Comparison of ENCODE assay signal across 13 cellular contexts in the genomic region with DNA sequence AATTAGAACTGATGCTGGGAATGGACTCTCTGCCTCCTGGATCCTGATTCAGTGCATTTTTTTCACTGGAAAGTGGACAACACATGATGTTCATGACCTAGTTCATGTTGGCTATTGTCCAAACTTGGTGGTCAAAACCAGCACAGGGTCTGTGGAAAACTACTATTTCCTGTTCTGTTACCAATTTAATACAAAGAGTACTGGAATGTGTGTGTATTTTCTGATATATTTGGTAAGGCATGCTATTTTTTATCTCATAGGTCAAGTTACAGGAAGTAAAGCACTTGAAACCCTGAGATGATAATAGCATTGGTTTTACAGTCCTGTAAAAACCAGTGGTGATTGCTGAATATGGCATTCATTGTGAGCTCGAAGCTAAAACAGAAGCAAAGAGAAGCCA.
A peak's percentile ranks its signal among the peaks of the same experiment; 100 is the strongest.
DNase-seq lines count a peak whose midpoint lies in the region; ATAC-seq and TF ChIP-seq lines count a peak whose summit lies in the region.
"Had no signal": no experiment of that assay in that cellular context is flagged by ENCODE, and none has a peak within 500 bp of the region (broad histone marks: within the 10 kb centered on the region; RNA-seq: fewer than 3 reads in every experiment).

No MANE protein-coding gene starts in this region.

- BruUV-seq in IMR-90 (replicated peaks; lab: Mats Ljungman, UMichigan) = no TSS peak

- peaks cover 9% of the 10 kb centered on the region for H3K4me1 ChIP-seq in IMR-90 (ENCODE audit: control insufficient read depth, insufficient read depth, low read length)
- no peaks in the 10 kb centered on the region for H3K4me1 ChIP-seq in mesenchymal stem cell (ENCODE audit: control insufficient read depth, insufficient read depth, low read depth, low read length)
- no peaks in the 10 kb centered on the region for H3K4me1 ChIP-seq in transverse colon
- peaks cover 13% of the 10 kb centered on the region for H3K4me1 ChIP-seq in foreskin keratinocyte
- H3K4me1 ChIP-seq: Caco-2 had no signal

- no peak overlapping the region for H3K56ac ChIP-seq in IMR-90 (ENCODE audit: extremely low read depth, insufficient read depth, low read length)

- CTCF ChIA-PET in IMR-90 (lab: Yijun Ruan, JAX) = interaction anchor here (0.6 kb wide), 1 partner anchor 97 kb away, joined by 3 read pairs; no protein-coding TSS in a partner anchor

- H3K27ac Mint-ChIP-seq in activated T-helper 2 cell treated with anti-CD3 and anti-CD28 coated beads, Interferon-gamma antibody, Interleukin-2, Interleukin-4, amounts not matched to agents 10 μg/mL and 5 μg/mL and 100 μg/mL, durations not matched to agents 14 hours and 24 hours and 36 hours = peak overlapping the region; percentile 14
- H3K27ac Mint-ChIP-seq in glutamatergic neuron (ENCODE audit: unreplicated experiment) = no peak overlapping the region
- no peak overlapping the region for H3K27ac Mint-ChIP-seq in effector memory CD8-positive, alpha-beta T cell

- H2BK12ac ChIP-seq in mesenchymal stem cell (ENCODE audit: low read length in 2 of 2) = no peak overlapping the region

- H3K4ac ChIP-seq in IMR-90 (ENCODE audit: low read depth, low read length) (no peak overlapping the region), mesenchymal stem cell (ENCODE audit: low read depth in 1 of 2, low read length in 2 of 2) (no peak overlapping the region)

- H3K18ac ChIP-seq in IMR-90 (ENCODE audit: low read depth, low read length) = peak overlapping the region; percentile 31; the same call in 1 of the 2 replicates
- H3K18ac ChIP-seq in mesenchymal stem cell (ENCODE audit: low read depth in 1 of 2, low read length in 2 of 2) = no peak overlapping the region

- H2BK120ac ChIP-seq in IMR-90 (ENCODE audit: low read depth, low read length) (no peak overlapping the region), mesenchymal stem cell (ENCODE audit: low read depth, low read length) (no peak overlapping the region)

- peak; percentile 15; the same call in 1 of the 2 replicates for ATAC-seq in IMR-90 (ENCODE audit: low read depth)
- no peak for ATAC-seq in foreskin keratinocyte
- no peak for ATAC-seq in effector memory CD8-positive, alpha-beta T cell (replicated peaks)

- in situ Hi-C loops in IMR-90 (cut with MboI; ENCODE audit: low sequenced_read_pairs) (no loop called here), transverse colon (cut with MboI; ENCODE audit: low pct_ligation_motif_present in 1 of 4, low pct_unique_long_range_greater_than_20kb in 1 of 4, low sequenced_read_pairs in 3 of 4) (no loop called here)

- H3K9ac ChIP-seq in IMR-90 (ENCODE audit: low read depth, low read length) = no peak overlapping the region
- H3K9ac ChIP-seq in mesenchymal stem cell (ENCODE audit: low read length) = peak overlapping the region; percentile 67

- H3K79me1 ChIP-seq in IMR-90 (ENCODE audit: low read depth in 1 of 2, low read length in 2 of 2) (peaks cover 36 to 74% of the 10 kb centered on the region in 2 experiments), mesenchymal stem cell (replicated peaks; ENCODE audit: low read length, poor library complexity, severe bottlenecking) (peaks cover 16% of the 10 kb centered on the region)

- H3K36me3 Mint-ChIP-seq in activated T-helper 2 cell treated with anti-CD3 and anti-CD28 coated beads, Interferon-gamma antibody, Interleukin-2, Interleukin-4, amounts not matched to agents 10 μg/mL and 5 μg/mL and 100 μg/mL, durations not matched to agents 14 hours and 24 hours and 36 hours (ENCODE audit: low read depth) = no peaks in the 10 kb centered on the region
- H3K36me3 Mint-ChIP-seq in glutamatergic neuron (ENCODE audit: unreplicated experiment) = no peaks in the 10 kb centered on the region
- H3K36me3 Mint-ChIP-seq in effector memory CD8-positive, alpha-beta T cell (ENCODE audit: insufficient read depth) = no peaks in the 10 kb centered on the region
- H3K36me3 Mint-ChIP-seq: naive B cell had no signal

- H2BK15ac ChIP-seq in IMR-90 (ENCODE audit: low read depth, low read length) (no peak overlapping the region), mesenchymal stem cell (ENCODE audit: low read depth, poor library complexity, severe bottlenecking) (no peak overlapping the region)

- peaks cover 15% of the 10 kb centered on the region for H3K9me1 ChIP-seq in IMR-90 (ENCODE audit: insufficient read depth, low read length)

- intact Hi-C loops in IMR-90 (cut with micrococcal nuclease) = no loop called here
- intact Hi-C loops in activated T-helper 2 cell treated with anti-CD3 and anti-CD28 coated beads, Interferon-gamma antibody, Interleukin-2, Interleukin-4, amounts not matched to agents 10 μg/mL and 5 μg/mL and 100 μg/mL, durations not matched to agents 14 hours and 24 hours and 36 hours (cut with micrococcal nuclease) = no loop called here
- intact Hi-C loops in transverse colon (cut with DNase I; ENCODE audit: low total_unique reads) = no loop called here

- no peaks in the 10 kb centered on the region for H3K27me3 Mint-ChIP-seq in activated T-helper 2 cell treated with anti-CD3 and anti-CD28 coated beads, Interferon-gamma antibody, Interleukin-2, Interleukin-4, amounts not matched to agents 10 μg/mL and 5 μg/mL and 100 μg/mL, durations not matched to agents 14 hours and 24 hours and 36 hours (ENCODE audit: low read depth)
- H3K27me3 Mint-ChIP-seq in glutamatergic neuron (ENCODE audit: unreplicated experiment) = no peaks in the 10 kb centered on the region
- H3K27me3 Mint-ChIP-seq in effector memory CD8-positive, alpha-beta T cell = peaks cover 27 to 43% of the 10 kb centered on the region in 2 donors

- dilution Hi-C loops in IMR-90 (cut with HindIII; ENCODE audit: low sequenced_read_pairs, unreplicated experiment) = no loop called here

- H3K27ac ChIP-seq in IMR-90 (ENCODE audit: insufficient read depth, low read length) (no peak overlapping the region), mesenchymal stem cell (ENCODE audit: low read length, poor library complexity, severe bottlenecking) (peak overlapping the region; percentile 46), transverse colon (no peak overlapping the region), foreskin keratinocyte (no peak overlapping the region)
- H3K27ac ChIP-seq: coronary artery had no signal

- H2BK5ac ChIP-seq in IMR-90 (ENCODE audit: low read depth, low read length, poor library complexity, severe bottlenecking) (peak overlapping the region; percentile 75), mesenchymal stem cell (ENCODE audit: low read depth, low read length, poor library complexity, severe bottlenecking) (no peak overlapping the region)

- peak overlapping the region; percentile 80; the same call in 1 of the 2 replicates for H2AK5ac ChIP-seq in IMR-90 (ENCODE audit: low read depth, low read length)
- no peak overlapping the region for H2AK5ac ChIP-seq in mesenchymal stem cell (ENCODE audit: low read length, severe bottlenecking)

- no peak overlapping the region for H2BK20ac ChIP-seq in IMR-90 (ENCODE audit: low read depth, low read length)

- H3K23ac ChIP-seq in IMR-90 (ENCODE audit: low read depth, low read length) = no peak overlapping the region
- H3K23ac ChIP-seq in mesenchymal stem cell (ENCODE audit: low read length in 2 of 2) = no peak overlapping the region

- no peak for TF ChIP-seq RAD21 in IMR-90 (IDR thresholded peaks at IDR 0.05; ENCODE audit: low read length)

- H3K4me3 Mint-ChIP-seq in activated T-helper 2 cell treated with anti-CD3 and anti-CD28 coated beads, Interferon-gamma antibody, Interleukin-2, Interleukin-4, amounts not matched to agents 10 μg/mL and 5 μg/mL and 100 μg/mL, durations not matched to agents 14 hours and 24 hours and 36 hours (ENCODE audit: low read depth) = no peak overlapping the region
- no peak overlapping the region for H3K4me3 Mint-ChIP-seq in glutamatergic neuron (ENCODE audit: unreplicated experiment)
- H3K4me3 Mint-ChIP-seq in effector memory CD8-positive, alpha-beta T cell = no peak overlapping the region
- H3K4me3 Mint-ChIP-seq: naive B cell had no signal

- TF ChIP-seq EP300 in transverse colon (IDR thresholded peaks at IDR 0.05; ENCODE audit: low read depth) = no peak

- H3K14ac ChIP-seq in IMR-90 (replicated peaks; ENCODE audit: low read depth, low read length) = no peak overlapping the region; the same call in 1 of the 2 replicates
- no peak overlapping the region for H3K14ac ChIP-seq in mesenchymal stem cell (ENCODE audit: low read length in 2 of 2)

- DNase-seq in DMS53 treated with DMSO at 0.1 percent for 48 hours (lab: John Stamatoyannopoulos, UW; ENCODE audit: unreplicated experiment) (peak; percentile 80), IMR-90 (peak; percentile 76), mesenchymal stem cell (peak; percentile 88), transverse colon (no peak), glutamatergic neuron (no peak), foreskin keratinocyte (no peak)
- no peak for DNase-seq in activated T-helper 2 cell treated with anti-CD3 and anti-CD28 coated beads, Interferon-gamma antibody, Interleukin-2, Interleukin-4, amounts not matched to agents 10 μg/mL and 5 μg/mL and 100 μg/mL, durations not matched to agents 14 hours and 24 hours and 36 hours (ENCODE audit: low spot score)
- DNase-seq in effector memory CD8-positive, alpha-beta T cell = no peak
- DNase-seq: activated effector memory CD4-positive, alpha-beta T cell treated with Interleukin-2 at 50 U/mL for 16 hours; Caco-2; naive B cell; NCI-H446 had no signal

- H3K27me3 ChIP-seq in IMR-90 (ENCODE audit: control insufficient read depth, insufficient read depth, low read length) = no peaks in the 10 kb centered on the region
- no peaks in the 10 kb centered on the region for H3K27me3 ChIP-seq in mesenchymal stem cell (ENCODE audit: control insufficient read depth in 1 of 2, insufficient read depth in 1 of 2, low read length in 2 of 2)
- H3K27me3 ChIP-seq in transverse colon = no peaks in the 10 kb centered on the region
- no peaks in the 10 kb centered on the region for H3K27me3 ChIP-seq in foreskin keratinocyte

- H3K9me3 ChIP-seq in IMR-90 (ENCODE audit: control insufficient read depth, insufficient read depth, low read length) = no peaks in the 10 kb centered on the region
- no peaks in the 10 kb centered on the region for H3K9me3 ChIP-seq in mesenchymal stem cell (ENCODE audit: control insufficient read depth, low read length)
- H3K9me3 ChIP-seq in transverse colon = no peaks in the 10 kb centered on the region
- H3K9me3 ChIP-seq: Caco-2 had no signal

- TF ChIP-seq CTCF in IMR-90 (conservative IDR thresholded peaks at IDR 0.05; ENCODE audit: low read depth, low read length) (no peak), transverse colon (IDR thresholded peaks at IDR 0.05) (no peak), glutamatergic neuron (IDR thresholded peaks at IDR 0.05; ENCODE audit: partially characterized antibody, unreplicated experiment) (no peak), foreskin keratinocyte (conservative IDR thresholded peaks at IDR 0.05) (no peak)

- H4K91ac ChIP-seq in IMR-90 (ENCODE audit: insufficient read depth, low read depth, low read length) (0 out of 2 replicates have a peak overlapping the region, but pooled peaks have one; percentile 49), mesenchymal stem cell (ENCODE audit: low read length) (no peak overlapping the region)

- no peak overlapping the region for H2AK9ac ChIP-seq in IMR-90 (replicated peaks; ENCODE audit: low read depth, low read length, poor library complexity)

- H3K36me3 ChIP-seq in IMR-90 (ENCODE audit: control insufficient read depth, insufficient read depth, low read length) (peaks cover 24% of the 10 kb centered on the region), mesenchymal stem cell (ENCODE audit: control insufficient read depth in 1 of 2, insufficient read depth in 2 of 2, low read depth in 1 of 2, low read length in 2 of 2) (peaks cover 3 to 6% of the 10 kb centered on the region in 2 experiments), transverse colon (no peaks in the 10 kb centered on the region)

- H3K4me3 ChIP-seq in IMR-90 (ENCODE audit: insufficient read depth, low read depth, low read length) = no peak overlapping the region
- H3K4me3 ChIP-seq in mesenchymal stem cell (ENCODE audit: insufficient read depth in 1 of 2, low read depth in 1 of 2, low read length in 2 of 2) = no peak overlapping the region
- H3K4me3 ChIP-seq in transverse colon = no peak overlapping the region
- H3K4me3 ChIP-seq: coronary artery had no signal

- no peak for TF ChIP-seq POLR2A in IMR-90 (IDR thresholded peaks at IDR 0.05; ENCODE audit: low read depth, low read length)
- no peak for TF ChIP-seq POLR2A in transverse colon (IDR thresholded peaks at IDR 0.05)

- peaks cover 8% of the 10 kb centered on the region for H3K4me1 Mint-ChIP-seq in activated T-helper 2 cell treated with anti-CD3 and anti-CD28 coated beads, Interferon-gamma antibody, Interleukin-2, Interleukin-4, amounts not matched to agents 10 μg/mL and 5 μg/mL and 100 μg/mL, durations not matched to agents 14 hours and 24 hours and 36 hours (ENCODE audit: low read depth)
- H3K4me1 Mint-ChIP-seq in glutamatergic neuron (ENCODE audit: low read depth, unreplicated experiment) = no peaks in the 10 kb centered on the region
- no peaks in the 10 kb centered on the region for H3K4me1 Mint-ChIP-seq in effector memory CD8-positive, alpha-beta T cell (ENCODE audit: low read depth in 2 of 2)
- H3K4me1 Mint-ChIP-seq: naive B cell had no signal

- no peak overlapping the region for H4K5ac ChIP-seq in IMR-90 (ENCODE audit: low read depth, low read length)

- H2AFZ ChIP-seq in IMR-90 (replicated peaks; ENCODE audit: low read length, poor library complexity) (no peak overlapping the region), mesenchymal stem cell (ENCODE audit: low read depth, low read length) (no peak overlapping the region)

- POLR2A ChIA-PET in IMR-90 (lab: Charles Lee; ENCODE audit: unreplicated experiment) = no interaction called here

- no peaks in the 10 kb centered on the region for H3K9me3 Mint-ChIP-seq in activated T-helper 2 cell treated with anti-CD3 and anti-CD28 coated beads, Interferon-gamma antibody, Interleukin-2, Interleukin-4, amounts not matched to agents 10 μg/mL and 5 μg/mL and 100 μg/mL, durations not matched to agents 14 hours and 24 hours and 36 hours
- H3K9me3 Mint-ChIP-seq in glutamatergic neuron (ENCODE audit: unreplicated experiment) = no peaks in the 10 kb centered on the region
- peaks cover 0 to 2% of the 10 kb centered on the region in 2 donors for H3K9me3 Mint-ChIP-seq in effector memory CD8-positive, alpha-beta T cell

- H3K4me2 ChIP-seq in IMR-90 (ENCODE audit: low read depth, low read length) (peak overlapping the region; percentile 27; the same call in 1 of the 2 replicates), mesenchymal stem cell (ENCODE audit: low read length, poor library complexity, severe bottlenecking) (no peak overlapping the region)

- H4K20me1 ChIP-seq in IMR-90 (ENCODE audit: insufficient read depth, low read length) = peaks cover 22% of the 10 kb centered on the region; the same call in 1 of the 2 replicates

- H4K8ac ChIP-seq in IMR-90 (ENCODE audit: low read depth in 2 of 2, low read length in 2 of 2) (no peak overlapping the region; a peak in 3 of 4 replicates), mesenchymal stem cell (ENCODE audit: low read length) (no peak overlapping the region)

- WGBS in IMR-90 (ENCODE audit: extremely low coverage in 2 of 2, insufficient read length in 1 of 2), 2 experiments = no CpG with 5 or more reads among the region's 1 CpG
- 13% methylated on average over 1 of the region's 1 CpG for WGBS in mesenchymal stem cell
- WGBS in transverse colon (ENCODE audit: low coverage in 1 of 2), 2 donors = 33 to 57% methylated on average over 1 of the region's 1 CpG

Comparison
In these comparisons a context has a peak if more than half of its experiments do, and no peak if none do; other contexts are left out.
1. DNase-seq: peak in DMS53 treated with DMSO at 0.1 percent for 48 hours (single experiment), IMR-90 (single experiment) and mesenchymal stem cell (single experiment); none in activated T-helper 2 cell treated with anti-CD3 and anti-CD28 coated beads, Interferon-gamma antibody, Interleukin-2, Interleukin-4, amounts not matched to agents 10 μg/mL and 5 μg/mL and 100 μg/mL, durations not matched to agents 14 hours and 24 hours and 36 hours (single experiment), transverse colon (single experiment), glutamatergic neuron (single experiment), foreskin keratinocyte (0 of 2) and effector memory CD8-positive, alpha-beta T cell (0 of 3).